3 cellular contexts compared by ENCODE assay signal in genomic region chr2:124563415-124563814, GRCh38.
TF ChIP-seq lines count a peak whose summit lies in the region.

No MANE protein-coding gene starts in this region.

TF ChIP-seq in GM23338, 12 proteins besides CTCF, POLR2A, EP300 and RAD21 (continued from another document and continues in another):
- TF ChIP-seq, protein P1, sequence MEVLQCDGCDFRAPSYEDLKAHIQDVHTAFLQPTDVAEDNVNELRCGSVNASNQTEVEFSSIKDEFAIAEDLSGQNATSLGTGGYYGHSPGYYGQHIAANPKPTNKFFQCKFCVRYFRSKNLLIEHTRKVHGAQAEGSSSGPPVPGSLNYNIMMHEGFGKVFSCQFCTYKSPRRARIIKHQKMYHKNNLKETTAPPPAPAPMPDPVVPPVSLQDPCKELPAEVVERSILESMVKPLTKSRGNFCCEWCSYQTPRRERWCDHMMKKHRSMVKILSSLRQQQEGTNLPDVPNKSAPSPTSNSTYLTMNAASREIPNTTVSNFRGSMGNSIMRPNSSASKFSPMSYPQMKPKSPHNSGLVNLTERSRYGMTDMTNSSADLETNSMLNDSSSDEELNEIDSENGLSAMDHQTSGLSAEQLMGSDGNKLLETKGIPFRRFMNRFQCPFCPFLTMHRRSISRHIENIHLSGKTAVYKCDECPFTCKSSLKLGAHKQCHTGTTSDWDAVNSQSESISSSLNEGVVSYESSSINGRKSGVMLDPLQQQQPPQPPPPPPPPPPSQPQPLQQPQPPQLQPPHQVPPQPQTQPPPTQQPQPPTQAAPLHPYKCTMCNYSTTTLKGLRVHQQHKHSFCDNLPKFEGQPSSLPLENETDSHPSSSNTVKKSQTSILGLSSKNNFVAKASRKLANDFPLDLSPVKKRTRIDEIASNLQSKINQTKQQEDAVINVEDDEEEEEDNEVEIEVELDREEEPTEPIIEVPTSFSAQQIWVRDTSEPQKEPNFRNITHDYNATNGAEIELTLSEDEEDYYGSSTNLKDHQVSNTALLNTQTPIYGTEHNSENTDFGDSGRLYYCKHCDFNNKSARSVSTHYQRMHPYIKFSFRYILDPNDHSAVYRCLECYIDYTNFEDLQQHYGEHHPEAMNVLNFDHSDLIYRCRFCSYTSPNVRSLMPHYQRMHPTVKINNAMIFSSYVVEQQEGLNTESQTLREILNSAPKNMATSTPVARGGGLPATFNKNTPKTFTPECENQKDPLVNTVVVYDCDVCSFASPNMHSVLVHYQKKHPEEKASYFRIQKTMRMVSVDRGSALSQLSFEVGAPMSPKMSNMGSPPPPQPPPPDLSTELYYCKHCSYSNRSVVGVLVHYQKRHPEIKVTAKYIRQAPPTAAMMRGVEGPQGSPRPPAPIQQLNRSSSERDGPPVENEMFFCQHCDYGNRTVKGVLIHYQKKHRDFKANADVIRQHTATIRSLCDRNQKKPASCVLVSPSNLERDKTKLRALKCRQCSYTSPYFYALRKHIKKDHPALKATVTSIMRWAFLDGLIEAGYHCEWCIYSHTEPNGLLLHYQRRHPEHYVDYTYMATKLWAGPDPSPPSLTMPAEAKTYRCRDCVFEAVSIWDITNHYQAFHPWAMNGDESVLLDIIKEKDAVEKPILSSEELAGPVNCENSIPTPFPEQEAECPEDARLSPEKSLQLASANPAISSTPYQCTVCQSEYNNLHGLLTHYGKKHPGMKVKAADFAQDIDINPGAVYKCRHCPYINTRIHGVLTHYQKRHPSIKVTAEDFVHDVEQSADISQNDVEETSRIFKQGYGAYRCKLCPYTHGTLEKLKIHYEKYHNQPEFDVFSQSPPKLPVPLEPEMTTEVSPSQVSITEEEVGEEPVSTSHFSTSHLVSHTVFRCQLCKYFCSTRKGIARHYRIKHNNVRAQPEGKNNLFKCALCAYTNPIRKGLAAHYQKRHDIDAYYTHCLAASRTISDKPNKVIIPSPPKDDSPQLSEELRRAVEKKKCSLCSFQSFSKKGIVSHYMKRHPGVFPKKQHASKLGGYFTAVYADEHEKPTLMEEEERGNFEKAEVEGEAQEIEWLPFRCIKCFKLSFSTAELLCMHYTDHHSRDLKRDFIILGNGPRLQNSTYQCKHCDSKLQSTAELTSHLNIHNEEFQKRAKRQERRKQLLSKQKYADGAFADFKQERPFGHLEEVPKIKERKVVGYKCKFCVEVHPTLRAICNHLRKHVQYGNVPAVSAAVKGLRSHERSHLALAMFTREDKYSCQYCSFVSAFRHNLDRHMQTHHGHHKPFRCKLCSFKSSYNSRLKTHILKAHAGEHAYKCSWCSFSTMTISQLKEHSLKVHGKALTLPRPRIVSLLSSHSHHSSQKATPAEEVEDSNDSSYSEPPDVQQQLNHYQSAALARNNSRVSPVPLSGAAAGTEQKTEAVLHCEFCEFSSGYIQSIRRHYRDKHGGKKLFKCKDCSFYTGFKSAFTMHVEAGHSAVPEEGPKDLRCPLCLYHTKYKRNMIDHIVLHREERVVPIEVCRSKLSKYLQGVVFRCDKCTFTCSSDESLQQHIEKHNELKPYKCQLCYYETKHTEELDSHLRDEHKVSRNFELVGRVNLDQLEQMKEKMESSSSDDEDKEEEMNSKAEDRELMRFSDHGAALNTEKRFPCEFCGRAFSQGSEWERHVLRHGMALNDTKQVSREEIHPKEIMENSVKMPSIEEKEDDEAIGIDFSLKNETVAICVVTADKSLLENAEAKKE (CRISPR knock-in tag; IDR thresholded peaks at IDR 0.05), result no peak
- TF ChIP-seq POLR2AphosphoS5 (IDR thresholded peaks at IDR 0.05; ENCODE audit: low read depth), result no peak
- no peak for TF ChIP-seq JUNB (IDR thresholded peaks at IDR 0.05; ENCODE audit: unreplicated experiment)

TF ChIP-seq in WTC11, 78 proteins besides CTCF, POLR2A, EP300 and RAD21 (continued from another document and continues in another):
- TF ChIP-seq, protein P2, sequence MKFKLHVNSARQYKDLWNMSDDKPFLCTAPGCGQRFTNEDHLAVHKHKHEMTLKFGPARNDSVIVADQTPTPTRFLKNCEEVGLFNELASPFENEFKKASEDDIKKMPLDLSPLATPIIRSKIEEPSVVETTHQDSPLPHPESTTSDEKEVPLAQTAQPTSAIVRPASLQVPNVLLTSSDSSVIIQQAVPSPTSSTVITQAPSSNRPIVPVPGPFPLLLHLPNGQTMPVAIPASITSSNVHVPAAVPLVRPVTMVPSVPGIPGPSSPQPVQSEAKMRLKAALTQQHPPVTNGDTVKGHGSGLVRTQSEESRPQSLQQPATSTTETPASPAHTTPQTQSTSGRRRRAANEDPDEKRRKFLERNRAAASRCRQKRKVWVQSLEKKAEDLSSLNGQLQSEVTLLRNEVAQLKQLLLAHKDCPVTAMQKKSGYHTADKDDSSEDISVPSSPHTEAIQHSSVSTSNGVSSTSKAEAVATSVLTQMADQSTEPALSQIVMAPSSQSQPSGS (CRISPR knock-in tag; IDR thresholded peaks at IDR 0.05; ENCODE audit: borderline replicate concordance, low read depth), result no peak
- TF ChIP-seq RELA (CRISPR knock-in tag; IDR thresholded peaks at IDR 0.05; ENCODE audit: borderline replicate concordance) (no peak), FOXJ3 (CRISPR knock-in tag; IDR thresholded peaks at IDR 0.05; ENCODE audit: borderline replicate concordance) (no peak), CBFB (CRISPR knock-in tag; IDR thresholded peaks at IDR 0.05; ENCODE audit: low read depth) (no peak), GRHL2 (CRISPR knock-in tag; IDR thresholded peaks at IDR 0.05; ENCODE audit: insufficient replicate concordance, severe bottlenecking) (no peak), TCF7 (CRISPR knock-in tag; IDR thresholded peaks at IDR 0.05; ENCODE audit: low read depth) (no peak), FOXP1 (CRISPR knock-in tag; IDR thresholded peaks at IDR 0.05; ENCODE audit: borderline replicate concordance) (no peak), ATF3 (CRISPR knock-in tag; conservative IDR thresholded peaks at IDR 0.05) (no peak), JUN (CRISPR knock-in tag; IDR thresholded peaks at IDR 0.05) (no peak), ZNF263 (CRISPR knock-in tag; IDR thresholded peaks at IDR 0.05; ENCODE audit: low read depth) (no peak), PRRX2 (CRISPR knock-in tag; IDR thresholded peaks at IDR 0.05) (no peak)
- TF ChIP-seq, protein P3, sequence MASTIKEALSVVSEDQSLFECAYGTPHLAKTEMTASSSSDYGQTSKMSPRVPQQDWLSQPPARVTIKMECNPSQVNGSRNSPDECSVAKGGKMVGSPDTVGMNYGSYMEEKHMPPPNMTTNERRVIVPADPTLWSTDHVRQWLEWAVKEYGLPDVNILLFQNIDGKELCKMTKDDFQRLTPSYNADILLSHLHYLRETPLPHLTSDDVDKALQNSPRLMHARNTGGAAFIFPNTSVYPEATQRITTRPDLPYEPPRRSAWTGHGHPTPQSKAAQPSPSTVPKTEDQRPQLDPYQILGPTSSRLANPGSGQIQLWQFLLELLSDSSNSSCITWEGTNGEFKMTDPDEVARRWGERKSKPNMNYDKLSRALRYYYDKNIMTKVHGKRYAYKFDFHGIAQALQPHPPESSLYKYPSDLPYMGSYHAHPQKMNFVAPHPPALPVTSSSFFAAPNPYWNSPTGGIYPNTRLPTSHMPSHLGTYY (CRISPR knock-in tag; IDR thresholded peaks at IDR 0.05), result no peak
- TF ChIP-seq, protein P4, sequence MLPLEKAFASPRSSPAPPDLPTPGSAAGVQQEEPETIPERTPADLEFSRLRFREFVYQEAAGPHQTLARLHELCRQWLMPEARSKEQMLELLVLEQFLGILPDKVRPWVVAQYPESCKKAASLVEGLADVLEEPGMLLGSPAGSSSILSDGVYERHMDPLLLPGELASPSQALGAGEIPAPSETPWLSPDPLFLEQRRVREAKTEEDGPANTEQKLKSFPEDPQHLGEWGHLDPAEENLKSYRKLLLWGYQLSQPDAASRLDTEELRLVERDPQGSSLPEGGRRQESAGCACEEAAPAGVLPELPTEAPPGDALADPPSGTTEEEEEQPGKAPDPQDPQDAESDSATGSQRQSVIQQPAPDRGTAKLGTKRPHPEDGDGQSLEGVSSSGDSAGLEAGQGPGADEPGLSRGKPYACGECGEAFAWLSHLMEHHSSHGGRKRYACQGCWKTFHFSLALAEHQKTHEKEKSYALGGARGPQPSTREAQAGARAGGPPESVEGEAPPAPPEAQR (CRISPR knock-in tag; IDR thresholded peaks at IDR 0.05), result no peak
- TF ChIP-seq, protein P5, sequence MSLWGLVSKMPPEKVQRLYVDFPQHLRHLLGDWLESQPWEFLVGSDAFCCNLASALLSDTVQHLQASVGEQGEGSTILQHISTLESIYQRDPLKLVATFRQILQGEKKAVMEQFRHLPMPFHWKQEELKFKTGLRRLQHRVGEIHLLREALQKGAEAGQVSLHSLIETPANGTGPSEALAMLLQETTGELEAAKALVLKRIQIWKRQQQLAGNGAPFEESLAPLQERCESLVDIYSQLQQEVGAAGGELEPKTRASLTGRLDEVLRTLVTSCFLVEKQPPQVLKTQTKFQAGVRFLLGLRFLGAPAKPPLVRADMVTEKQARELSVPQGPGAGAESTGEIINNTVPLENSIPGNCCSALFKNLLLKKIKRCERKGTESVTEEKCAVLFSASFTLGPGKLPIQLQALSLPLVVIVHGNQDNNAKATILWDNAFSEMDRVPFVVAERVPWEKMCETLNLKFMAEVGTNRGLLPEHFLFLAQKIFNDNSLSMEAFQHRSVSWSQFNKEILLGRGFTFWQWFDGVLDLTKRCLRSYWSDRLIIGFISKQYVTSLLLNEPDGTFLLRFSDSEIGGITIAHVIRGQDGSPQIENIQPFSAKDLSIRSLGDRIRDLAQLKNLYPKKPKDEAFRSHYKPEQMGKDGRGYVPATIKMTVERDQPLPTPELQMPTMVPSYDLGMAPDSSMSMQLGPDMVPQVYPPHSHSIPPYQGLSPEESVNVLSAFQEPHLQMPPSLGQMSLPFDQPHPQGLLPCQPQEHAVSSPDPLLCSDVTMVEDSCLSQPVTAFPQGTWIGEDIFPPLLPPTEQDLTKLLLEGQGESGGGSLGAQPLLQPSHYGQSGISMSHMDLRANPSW (CRISPR knock-in tag; conservative IDR thresholded peaks at IDR 0.05; ENCODE audit: low read depth), result no peak

TF ChIP-seq in HepG2, 621 proteins besides CTCF, POLR2A, EP300 and RAD21 (continued from another document and continues in another):
- TF ChIP-seq ZNF710 (CRISPR knock-in tag; IDR thresholded peaks at IDR 0.05; ENCODE audit: borderline replicate concordance), result no peak
- TF ChIP-seq NONO (IDR thresholded peaks at IDR 0.05), result no peak
- TF ChIP-seq NONO (CRISPR knock-in tag; conservative IDR thresholded peaks at IDR 0.05), result 0 out of 2 replicates have a peak, but pooled peaks have one; percentile 16
- TF ChIP-seq ARID4A (CRISPR knock-in tag; IDR thresholded peaks at IDR 0.05; ENCODE audit: borderline replicate concordance), result no peak
- no peak for TF ChIP-seq KLF15 (CRISPR knock-in tag; IDR thresholded peaks at IDR 0.05; ENCODE audit: borderline replicate concordance)
- TF ChIP-seq, protein P6, sequence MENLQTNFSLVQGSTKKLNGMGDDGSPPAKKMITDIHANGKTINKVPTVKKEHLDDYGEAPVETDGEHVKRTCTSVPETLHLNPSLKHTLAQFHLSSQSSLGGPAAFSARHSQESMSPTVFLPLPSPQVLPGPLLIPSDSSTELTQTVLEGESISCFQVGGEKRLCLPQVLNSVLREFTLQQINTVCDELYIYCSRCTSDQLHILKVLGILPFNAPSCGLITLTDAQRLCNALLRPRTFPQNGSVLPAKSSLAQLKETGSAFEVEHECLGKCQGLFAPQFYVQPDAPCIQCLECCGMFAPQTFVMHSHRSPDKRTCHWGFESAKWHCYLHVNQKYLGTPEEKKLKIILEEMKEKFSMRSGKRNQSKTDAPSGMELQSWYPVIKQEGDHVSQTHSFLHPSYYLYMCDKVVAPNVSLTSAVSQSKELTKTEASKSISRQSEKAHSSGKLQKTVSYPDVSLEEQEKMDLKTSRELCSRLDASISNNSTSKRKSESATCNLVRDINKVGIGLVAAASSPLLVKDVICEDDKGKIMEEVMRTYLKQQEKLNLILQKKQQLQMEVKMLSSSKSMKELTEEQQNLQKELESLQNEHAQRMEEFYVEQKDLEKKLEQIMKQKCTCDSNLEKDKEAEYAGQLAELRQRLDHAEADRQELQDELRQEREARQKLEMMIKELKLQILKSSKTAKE (CRISPR knock-in tag; IDR thresholded peaks at IDR 0.05; ENCODE audit: borderline replicate concordance), result 0 out of 2 replicates have a peak, but pooled peaks have one; percentile 22
- TF ChIP-seq, protein P7, sequence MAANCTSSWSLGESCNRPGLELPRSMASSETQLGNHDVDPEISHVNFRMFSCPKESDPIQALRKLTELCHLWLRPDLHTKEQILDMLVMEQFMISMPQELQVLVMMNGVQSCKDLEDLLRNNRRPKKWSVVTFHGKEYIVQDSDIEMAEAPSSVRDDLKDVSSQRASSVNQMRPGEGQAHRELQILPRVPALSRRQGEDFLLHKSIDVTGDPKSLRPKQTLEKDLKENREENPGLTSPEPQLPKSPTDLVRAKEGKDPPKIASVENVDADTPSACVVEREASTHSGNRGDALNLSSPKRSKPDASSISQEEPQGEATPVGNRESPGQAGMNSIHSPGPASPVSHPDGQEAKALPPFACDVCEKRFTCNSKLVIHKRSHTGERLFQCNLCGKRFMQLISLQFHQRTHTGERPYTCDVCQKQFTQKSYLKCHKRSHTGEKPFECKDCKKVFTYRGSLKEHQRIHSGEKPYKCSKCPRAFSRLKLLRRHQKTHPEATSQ (CRISPR knock-in tag; IDR thresholded peaks at IDR 0.05; ENCODE audit: borderline replicate concordance), result no peak
- peak; percentile 35; the same call in 1 of the 2 replicates for TF ChIP-seq ZMYM4 (CRISPR knock-in tag; IDR thresholded peaks at IDR 0.05)
- TF ChIP-seq STAG1 (CRISPR knock-in tag; IDR thresholded peaks at IDR 0.05), result peak; percentile 68
